8 cellular contexts compared by ENCODE assay signal in the genomic region with DNA sequence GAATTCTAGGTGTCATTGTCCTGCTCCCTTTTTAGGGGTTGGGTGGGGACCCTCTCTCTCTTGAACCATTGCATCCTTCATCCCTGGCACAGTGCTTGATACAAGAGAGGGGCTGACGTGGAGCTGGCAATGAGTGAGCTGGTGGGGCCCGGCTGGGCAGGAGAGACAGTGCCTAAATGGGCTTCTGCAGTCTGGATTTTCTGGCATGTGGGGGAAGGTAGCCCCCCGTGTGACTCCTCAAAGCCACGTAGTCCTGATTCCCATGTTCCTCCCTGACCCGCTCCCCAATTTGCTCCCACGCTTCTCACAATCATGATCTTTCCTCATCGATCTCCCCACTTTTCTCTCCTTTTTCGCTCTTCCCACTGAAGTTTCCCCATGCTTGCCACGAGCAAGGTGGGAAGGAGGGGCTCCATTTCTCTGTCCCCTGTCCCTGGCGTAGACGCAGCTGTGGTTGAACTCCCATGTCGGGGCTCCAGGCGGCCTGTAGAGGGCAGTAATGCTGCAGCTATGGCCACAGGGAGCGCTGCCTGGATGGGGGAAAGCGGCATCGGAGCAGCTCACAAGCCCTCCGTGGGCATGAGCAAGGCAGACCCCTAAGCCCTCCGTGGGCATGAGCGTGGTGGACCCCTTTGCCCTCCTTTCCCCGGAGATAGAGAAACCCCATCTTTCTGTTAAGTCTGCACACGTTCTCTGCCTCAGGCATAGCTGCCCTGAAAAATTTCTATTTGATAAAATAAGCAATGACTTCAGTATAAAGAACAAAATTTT. TPM values are rescaled to one million over a fixed set of nuclear protein-coding genes. Genes with fewer than 3 reads are reported as not detected.
A peak's percentile ranks its signal among the peaks of the same experiment; 100 is the strongest.
DNase-seq lines count a peak whose midpoint lies in the region; ATAC-seq lines count a peak whose summit lies in the region.

No MANE protein-coding gene starts in this region.

- H3K23ac ChIP-seq in mesenchymal stem cell (ENCODE audit: low read length in 2 of 2): no peak overlapping the region

- no peak overlapping the region for H4K91ac ChIP-seq in mesenchymal stem cell (ENCODE audit: low read length)

- peaks cover 9% of the 10 kb centered on the region for H3K79me1 ChIP-seq in mesenchymal stem cell (replicated peaks; ENCODE audit: low read length, poor library complexity, severe bottlenecking)

- H3K4me3 Mint-ChIP-seq in activated CD4-positive, alpha-beta memory T cell treated with anti-CD3 and anti-CD28 coated beads, Interleukin-2, amount 10 ng/mL, durations not matched to agents 7 days and 5 days: no peak overlapping the region

- no peak overlapping the region for H2BK120ac ChIP-seq in mesenchymal stem cell (ENCODE audit: low read depth, low read length)

- peak overlapping the region in 1 of 2 experiments; percentile 55 for H3K14ac ChIP-seq in mesenchymal stem cell (ENCODE audit: low read length in 2 of 2)

- peaks cover 10% of the 10 kb centered on the region for H3K27me3 Mint-ChIP-seq in activated CD4-positive, alpha-beta memory T cell treated with anti-CD3 and anti-CD28 coated beads, Interleukin-2, amount 10 ng/mL, durations not matched to agents 7 days and 5 days

- POLR2A ChIA-PET in activated CD4-positive, alpha-beta memory T cell treated with anti-CD3 and anti-CD28 coated beads, Interleukin-2, amount 10 ng/mL, durations not matched to agents 7 days and 5 days (lab: Charles Lee): no interaction called here

- no peak overlapping the region for H2AK5ac ChIP-seq in mesenchymal stem cell (ENCODE audit: low read length, severe bottlenecking)

- H3K4me1 ChIP-seq in mesenchymal stem cell (ENCODE audit: control insufficient read depth, insufficient read depth, low read depth, low read length): peaks cover 13% of the 10 kb centered on the region

- no peak overlapping the region for H2BK5ac ChIP-seq in mesenchymal stem cell (ENCODE audit: low read depth, low read length, poor library complexity, severe bottlenecking)

- peaks cover 23% of the 10 kb centered on the region for H3K4me1 Mint-ChIP-seq in activated CD4-positive, alpha-beta memory T cell treated with anti-CD3 and anti-CD28 coated beads, Interleukin-2, amount 10 ng/mL, durations not matched to agents 7 days and 5 days

- H3K4me2 ChIP-seq in mesenchymal stem cell (ENCODE audit: low read length, poor library complexity, severe bottlenecking): peak overlapping the region; percentile 83

- H3K36me3 ChIP-seq in mesenchymal stem cell (ENCODE audit: control insufficient read depth in 1 of 2, insufficient read depth in 2 of 2, low read depth in 1 of 2, low read length in 2 of 2): no peaks in the 10 kb centered on the region

- H3K18ac ChIP-seq in mesenchymal stem cell (ENCODE audit: low read depth in 1 of 2, low read length in 2 of 2): no peak overlapping the region

- H3K27me3 ChIP-seq in mesenchymal stem cell (ENCODE audit: control insufficient read depth in 1 of 2, insufficient read depth in 1 of 2, low read length in 2 of 2): peaks cover 0 to 4% of the 10 kb centered on the region in 2 experiments

- H2BK15ac ChIP-seq in mesenchymal stem cell (ENCODE audit: low read depth, poor library complexity, severe bottlenecking): no peak overlapping the region

- H4K8ac ChIP-seq in mesenchymal stem cell (ENCODE audit: low read length): no peak overlapping the region

- H3K9ac ChIP-seq in mesenchymal stem cell (ENCODE audit: low read length): peak overlapping the region; percentile 75

- H3K27ac ChIP-seq in mesenchymal stem cell (ENCODE audit: low read length, poor library complexity, severe bottlenecking): no peak overlapping the region

- H2AFZ ChIP-seq in mesenchymal stem cell (ENCODE audit: low read depth, low read length): no peak overlapping the region

- H3K4me3 ChIP-seq in mesenchymal stem cell (ENCODE audit: insufficient read depth in 1 of 2, low read depth in 1 of 2, low read length in 2 of 2): peak overlapping the region in 1 of 2 experiments; percentile 72

- no peak overlapping the region for H3K4ac ChIP-seq in mesenchymal stem cell (ENCODE audit: low read depth in 1 of 2, low read length in 2 of 2)

- H3K9me3 ChIP-seq in mesenchymal stem cell (ENCODE audit: control insufficient read depth, low read length): no peaks in the 10 kb centered on the region

- H2BK12ac ChIP-seq in mesenchymal stem cell (ENCODE audit: low read length in 2 of 2): peak overlapping the region in 1 of 2 experiments; percentile 52

- H3K9me3 Mint-ChIP-seq in activated CD4-positive, alpha-beta memory T cell treated with anti-CD3 and anti-CD28 coated beads, Interleukin-2, amount 10 ng/mL, durations not matched to agents 7 days and 5 days: no peaks in the 10 kb centered on the region

- H3K27ac Mint-ChIP-seq in activated CD4-positive, alpha-beta memory T cell treated with anti-CD3 and anti-CD28 coated beads, Interleukin-2, amount 10 ng/mL, durations not matched to agents 7 days and 5 days: no peak overlapping the region

- H3K36me3 Mint-ChIP-seq in activated CD4-positive, alpha-beta memory T cell treated with anti-CD3 and anti-CD28 coated beads, Interleukin-2, amount 10 ng/mL, durations not matched to agents 7 days and 5 days (ENCODE audit: low read depth): no peaks in the 10 kb centered on the region

- CTCF ChIA-PET in activated CD4-positive, alpha-beta memory T cell treated with anti-CD3 and anti-CD28 coated beads, Interleukin-2, amount 10 ng/mL, durations not matched to agents 7 days and 5 days (lab: Charles Lee): interaction anchor here (0.6 to 2.5 kb wide), 23 partner anchors 8 to 484 kb away, joined by 3 to 19 read pairs (median 4); a partner anchor contains a TSS

- DNase-seq in COR-L47 (lab: John Stamatoyannopoulos, UW): peak; percentile 25
- peak; percentile 76 for DNase-seq in NCI-H69 (lab: John Stamatoyannopoulos, UW)
- DNase-seq in activated CD4-positive, alpha-beta memory T cell treated with anti-CD3 and anti-CD28 coated beads, Interleukin-2, amount 10 ng/mL, durations not matched to agents 7 days and 5 days: peak; percentile 68
- peak; percentile 55 for DNase-seq in effector CD4-positive, alpha-beta T cell
- peak; percentile 73 for DNase-seq in mesenchymal stem cell
- peak; percentile 53 to 55 for DNase-seq in stimulated activated CD8-positive, alpha-beta memory T cell treated with anti-CD3 and anti-CD28 coated beads, Interleukin-15, amount 100 ng/mL, for 48 hours (ENCODE audit: low read depth in 2 of 2)

- peak; percentile 48 for ATAC-seq in HG02759 (IDR thresholded peaks at IDR 0.05; ENCODE audit: unreplicated experiment)
- ATAC-seq in GM19467 (IDR thresholded peaks at IDR 0.05; ENCODE audit: unreplicated experiment): no peak

- WGBS in mesenchymal stem cell: 20% methylated on average over 19 of the region's 21 CpGs

RNA-seq across cellular contexts. Expression of a gene that starts 47.5 kb away (rescaled TPM):
- 10 to 100 TPM; 65.1 to 65.3 TPM for total RNA-seq in activated CD4-positive, alpha-beta memory T cell treated with anti-CD3 and anti-CD28 coated beads, Interleukin-2, amount 10 ng/mL, durations not matched to agents 7 days and 5 days
- polyA plus RNA-seq in mesenchymal stem cell (2013, experiment 1 of 2): 43.4 TPM
- polyA plus RNA-seq in mesenchymal stem cell (2013, experiment 2 of 2): 42.6 TPM

Comparison
In these comparisons a context has a peak if more than half of its experiments do, and no peak if none do; other contexts are left out.
1. DNase-seq: peak in every context shown above with its lines; median percentile 76 in NCI-H69; 73 in mesenchymal stem cell; 68 in activated CD4-positive, alpha-beta memory T cell treated with anti-CD3 and anti-CD28 coated beads, Interleukin-2, amount 10 ng/mL, durations not matched to agents 7 days and 5 days; 55 in effector CD4-positive, alpha-beta T cell; 54 in stimulated activated CD8-positive, alpha-beta memory T cell treated with anti-CD3 and anti-CD28 coated beads, Interleukin-15, amount 100 ng/mL, for 48 hours; 25 in COR-L47.